In the genomic region with DNA sequence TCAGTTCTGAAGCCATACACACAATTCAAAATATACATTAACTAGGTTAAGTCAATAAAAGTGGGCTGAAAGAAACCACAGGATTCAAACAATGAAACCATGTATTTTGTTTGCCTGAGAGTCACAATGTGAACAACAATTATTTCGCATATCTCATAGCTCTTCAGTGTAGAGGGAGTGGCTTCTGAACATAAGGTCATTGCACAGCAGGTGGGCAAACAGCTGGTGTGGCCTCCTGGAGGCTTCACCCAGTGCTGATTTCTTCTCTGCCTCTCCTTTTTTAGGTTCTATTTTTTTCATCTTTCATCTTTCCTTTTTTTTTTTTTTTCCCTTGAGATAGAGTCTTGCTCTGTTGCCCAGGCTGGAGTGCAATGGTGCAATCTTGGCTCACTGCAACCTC, we compare ENCODE assay signal across 12 cellular contexts.
"Had no signal": no experiment of that assay in that cellular context is flagged by ENCODE, and none has a peak within 500 bp of the region (broad histone marks: within the 10 kb centered on the region; RNA-seq: fewer than 3 reads in every experiment).

No MANE protein-coding gene starts in this region.

- H3K4me3 Mint-ChIP-seq: activated B cell treated with CpG ODN at 0.5 μM for 24 hours, mesothelial cell of epicardium, naive B cell had no signal

- H3K4me1 Mint-ChIP-seq: activated B cell treated with CpG ODN at 0.5 μM for 24 hours had no signal

- H3K27me3 Mint-ChIP-seq: activated B cell treated with CpG ODN at 0.5 μM for 24 hours, naive B cell had no signal

- H3K27ac Mint-ChIP-seq: activated B cell treated with CpG ODN at 0.5 μM for 24 hours, mesothelial cell of epicardium had no signal

- DNase-seq: activated B cell treated with CpG ODN at 0.5 μM for 24 hours; activated gamma-delta T cell treated with Interleukin-2 at 50 U/mL for 16 hours; activated T-cell treated with anti-CD3 and anti-CD28 coated beads, Interleukin-2, amount 50 U/mL, for 48 hours; aorta; left cardiac atrium; lower lobe of right lung; naive B cell; stimulated activated CD4-positive, alpha-beta T cell treated with anti-CD3 and anti-CD28 coated beads, Interleukin-2, amount 100 ng/mL, for 48 hours; stimulated activated naive CD8-positive, alpha-beta T cell treated with anti-CD3 and anti-CD28 coated beads, Interleukin-15, Interleukin-2, amounts not matched to agents 100 U/mL and 50 U/mL, for 24 hours; upper lobe of left lung had no signal

- ATAC-seq: esophagus mucosa; left cardiac atrium; lower lobe of right lung; stimulated activated naive CD8-positive, alpha-beta T cell treated with anti-CD3 and anti-CD28 coated beads, Interleukin-15, Interleukin-2, amounts not matched to agents 100 U/mL and 50 U/mL, for 24 hours had no signal

- H3K9me3 Mint-ChIP-seq: activated B cell treated with CpG ODN at 0.5 μM for 24 hours, mesothelial cell of epicardium, naive B cell had no signal
